1 cellular context compared by ENCODE assay signal in the genomic region with DNA sequence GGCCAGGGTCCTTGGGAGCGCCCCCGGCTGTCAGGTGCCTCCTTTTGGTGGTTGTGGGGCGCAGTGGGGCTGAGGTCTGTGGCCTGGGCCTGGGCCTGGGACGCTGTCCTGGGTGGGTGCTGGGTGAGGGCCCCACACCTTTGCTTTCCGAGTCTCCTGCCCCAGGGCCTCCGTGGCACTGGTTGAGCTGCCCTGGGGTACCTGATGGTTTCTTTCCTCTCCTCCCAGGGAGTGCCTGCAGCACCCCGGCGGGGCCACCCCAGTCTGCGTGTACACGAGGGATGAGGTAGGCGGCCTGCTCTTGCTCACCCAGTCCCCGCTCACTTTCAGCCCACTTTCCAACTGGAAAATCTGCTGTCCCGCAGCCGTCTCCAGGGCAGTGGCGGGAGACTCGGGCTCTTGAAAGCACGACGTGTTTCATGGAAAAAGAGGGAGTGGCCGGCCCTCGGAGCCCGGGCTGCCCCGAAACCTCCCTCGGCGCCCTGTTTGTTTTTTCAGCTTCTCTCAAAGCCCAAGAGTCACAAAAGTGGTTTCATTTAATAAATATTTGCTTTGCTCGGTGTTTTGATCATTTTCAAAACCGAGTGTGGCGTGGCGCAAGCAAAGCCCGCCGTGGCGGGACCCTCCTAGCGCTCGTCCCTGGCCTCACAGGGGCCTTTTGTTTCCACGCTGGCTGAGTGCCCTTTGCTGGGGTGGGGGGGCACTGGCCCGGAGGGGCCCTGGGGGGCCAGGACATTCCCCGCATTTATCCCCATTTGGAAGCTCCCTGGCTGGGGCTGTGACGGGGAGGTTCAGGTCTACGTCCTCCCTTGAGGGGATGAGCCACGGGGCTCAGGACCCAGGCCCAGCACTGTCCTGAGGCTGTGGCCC.
TF ChIP-seq lines count a peak whose summit lies in the region.

No MANE protein-coding gene starts in this region.

TF ChIP-seq in HepG2, 621 proteins besides CTCF, POLR2A, EP300 and RAD21 (continued from another document and continues in another):
- no peak for TF ChIP-seq ZBTB40 (IDR thresholded peaks at IDR 0.05)
- TF ChIP-seq ZBTB40 (CRISPR knock-in tag; IDR thresholded peaks at IDR 0.05) = peak; percentile 18
- TF ChIP-seq ZHX2 (IDR thresholded peaks at IDR 0.05; ENCODE audit: low read depth) = 0 out of 2 replicates have a peak, but pooled peaks have one; percentile 22
- TF ChIP-seq ZHX2 (CRISPR knock-in tag; IDR thresholded peaks at IDR 0.05; ENCODE audit: borderline replicate concordance) = 0 out of 2 replicates have a peak, but pooled peaks have one; percentile 71
- TF ChIP-seq ZNF557 (CRISPR knock-in tag; IDR thresholded peaks at IDR 0.05) = 0 out of 2 replicates have a peak, but pooled peaks have one; percentile 67
- peak; percentile 93 for TF ChIP-seq MED1 (CRISPR knock-in tag; IDR thresholded peaks at IDR 0.05)
- TF ChIP-seq, protein P1, sequence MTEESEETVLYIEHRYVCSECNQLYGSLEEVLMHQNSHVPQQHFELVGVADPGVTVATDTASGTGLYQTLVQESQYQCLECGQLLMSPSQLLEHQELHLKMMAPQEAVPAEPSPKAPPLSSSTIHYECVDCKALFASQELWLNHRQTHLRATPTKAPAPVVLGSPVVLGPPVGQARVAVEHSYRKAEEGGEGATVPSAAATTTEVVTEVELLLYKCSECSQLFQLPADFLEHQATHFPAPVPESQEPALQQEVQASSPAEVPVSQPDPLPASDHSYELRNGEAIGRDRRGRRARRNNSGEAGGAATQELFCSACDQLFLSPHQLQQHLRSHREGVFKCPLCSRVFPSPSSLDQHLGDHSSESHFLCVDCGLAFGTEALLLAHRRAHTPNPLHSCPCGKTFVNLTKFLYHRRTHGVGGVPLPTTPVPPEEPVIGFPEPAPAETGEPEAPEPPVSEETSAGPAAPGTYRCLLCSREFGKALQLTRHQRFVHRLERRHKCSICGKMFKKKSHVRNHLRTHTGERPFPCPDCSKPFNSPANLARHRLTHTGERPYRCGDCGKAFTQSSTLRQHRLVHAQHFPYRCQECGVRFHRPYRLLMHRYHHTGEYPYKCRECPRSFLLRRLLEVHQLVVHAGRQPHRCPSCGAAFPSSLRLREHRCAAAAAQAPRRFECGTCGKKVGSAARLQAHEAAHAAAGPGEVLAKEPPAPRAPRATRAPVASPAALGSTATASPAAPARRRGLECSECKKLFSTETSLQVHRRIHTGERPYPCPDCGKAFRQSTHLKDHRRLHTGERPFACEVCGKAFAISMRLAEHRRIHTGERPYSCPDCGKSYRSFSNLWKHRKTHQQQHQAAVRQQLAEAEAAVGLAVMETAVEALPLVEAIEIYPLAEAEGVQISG (CRISPR knock-in tag; IDR thresholded peaks at IDR 0.05) = peak; percentile 44
- peak; percentile 21 for TF ChIP-seq XRCC5 (optimal IDR thresholded peaks at IDR 0.05; ENCODE audit: low read length)
- TF ChIP-seq, protein P2, sequence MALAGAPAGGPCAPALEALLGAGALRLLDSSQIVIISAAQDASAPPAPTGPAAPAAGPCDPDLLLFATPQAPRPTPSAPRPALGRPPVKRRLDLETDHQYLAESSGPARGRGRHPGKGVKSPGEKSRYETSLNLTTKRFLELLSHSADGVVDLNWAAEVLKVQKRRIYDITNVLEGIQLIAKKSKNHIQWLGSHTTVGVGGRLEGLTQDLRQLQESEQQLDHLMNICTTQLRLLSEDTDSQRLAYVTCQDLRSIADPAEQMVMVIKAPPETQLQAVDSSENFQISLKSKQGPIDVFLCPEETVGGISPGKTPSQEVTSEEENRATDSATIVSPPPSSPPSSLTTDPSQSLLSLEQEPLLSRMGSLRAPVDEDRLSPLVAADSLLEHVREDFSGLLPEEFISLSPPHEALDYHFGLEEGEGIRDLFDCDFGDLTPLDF (CRISPR knock-in tag; IDR thresholded peaks at IDR 0.05) = peak; percentile 80
- TF ChIP-seq KDM5A (IDR thresholded peaks at IDR 0.05; ENCODE audit: borderline replicate concordance, low read length) = no peak; the same call in 1 of the 2 replicates
- TF ChIP-seq, protein P3, sequence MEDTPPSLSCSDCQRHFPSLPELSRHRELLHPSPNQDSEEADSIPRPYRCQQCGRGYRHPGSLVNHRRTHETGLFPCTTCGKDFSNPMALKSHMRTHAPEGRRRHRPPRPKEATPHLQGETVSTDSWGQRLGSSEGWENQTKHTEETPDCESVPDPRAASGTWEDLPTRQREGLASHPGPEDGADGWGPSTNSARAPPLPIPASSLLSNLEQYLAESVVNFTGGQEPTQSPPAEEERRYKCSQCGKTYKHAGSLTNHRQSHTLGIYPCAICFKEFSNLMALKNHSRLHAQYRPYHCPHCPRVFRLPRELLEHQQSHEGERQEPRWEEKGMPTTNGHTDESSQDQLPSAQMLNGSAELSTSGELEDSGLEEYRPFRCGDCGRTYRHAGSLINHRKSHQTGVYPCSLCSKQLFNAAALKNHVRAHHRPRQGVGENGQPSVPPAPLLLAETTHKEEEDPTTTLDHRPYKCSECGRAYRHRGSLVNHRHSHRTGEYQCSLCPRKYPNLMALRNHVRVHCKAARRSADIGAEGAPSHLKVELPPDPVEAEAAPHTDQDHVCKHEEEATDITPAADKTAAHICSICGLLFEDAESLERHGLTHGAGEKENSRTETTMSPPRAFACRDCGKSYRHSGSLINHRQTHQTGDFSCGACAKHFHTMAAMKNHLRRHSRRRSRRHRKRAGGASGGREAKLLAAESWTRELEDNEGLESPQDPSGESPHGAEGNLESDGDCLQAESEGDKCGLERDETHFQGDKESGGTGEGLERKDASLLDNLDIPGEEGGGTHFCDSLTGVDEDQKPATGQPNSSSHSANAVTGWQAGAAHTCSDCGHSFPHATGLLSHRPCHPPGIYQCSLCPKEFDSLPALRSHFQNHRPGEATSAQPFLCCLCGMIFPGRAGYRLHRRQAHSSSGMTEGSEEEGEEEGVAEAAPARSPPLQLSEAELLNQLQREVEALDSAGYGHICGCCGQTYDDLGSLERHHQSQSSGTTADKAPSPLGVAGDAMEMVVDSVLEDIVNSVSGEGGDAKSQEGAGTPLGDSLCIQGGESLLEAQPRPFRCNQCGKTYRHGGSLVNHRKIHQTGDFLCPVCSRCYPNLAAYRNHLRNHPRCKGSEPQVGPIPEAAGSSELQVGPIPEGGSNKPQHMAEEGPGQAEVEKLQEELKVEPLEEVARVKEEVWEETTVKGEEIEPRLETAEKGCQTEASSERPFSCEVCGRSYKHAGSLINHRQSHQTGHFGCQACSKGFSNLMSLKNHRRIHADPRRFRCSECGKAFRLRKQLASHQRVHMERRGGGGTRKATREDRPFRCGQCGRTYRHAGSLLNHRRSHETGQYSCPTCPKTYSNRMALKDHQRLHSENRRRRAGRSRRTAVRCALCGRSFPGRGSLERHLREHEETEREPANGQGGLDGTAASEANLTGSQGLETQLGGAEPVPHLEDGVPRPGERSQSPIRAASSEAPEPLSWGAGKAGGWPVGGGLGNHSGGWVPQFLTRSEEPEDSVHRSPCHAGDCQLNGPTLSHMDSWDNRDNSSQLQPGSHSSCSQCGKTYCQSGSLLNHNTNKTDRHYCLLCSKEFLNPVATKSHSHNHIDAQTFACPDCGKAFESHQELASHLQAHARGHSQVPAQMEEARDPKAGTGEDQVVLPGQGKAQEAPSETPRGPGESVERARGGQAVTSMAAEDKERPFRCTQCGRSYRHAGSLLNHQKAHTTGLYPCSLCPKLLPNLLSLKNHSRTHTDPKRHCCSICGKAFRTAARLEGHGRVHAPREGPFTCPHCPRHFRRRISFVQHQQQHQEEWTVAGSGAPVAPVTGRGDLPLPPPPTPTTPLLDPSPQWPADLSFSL (CRISPR knock-in tag; IDR thresholded peaks at IDR 0.05) = no peak
- TF ChIP-seq, protein P4, sequence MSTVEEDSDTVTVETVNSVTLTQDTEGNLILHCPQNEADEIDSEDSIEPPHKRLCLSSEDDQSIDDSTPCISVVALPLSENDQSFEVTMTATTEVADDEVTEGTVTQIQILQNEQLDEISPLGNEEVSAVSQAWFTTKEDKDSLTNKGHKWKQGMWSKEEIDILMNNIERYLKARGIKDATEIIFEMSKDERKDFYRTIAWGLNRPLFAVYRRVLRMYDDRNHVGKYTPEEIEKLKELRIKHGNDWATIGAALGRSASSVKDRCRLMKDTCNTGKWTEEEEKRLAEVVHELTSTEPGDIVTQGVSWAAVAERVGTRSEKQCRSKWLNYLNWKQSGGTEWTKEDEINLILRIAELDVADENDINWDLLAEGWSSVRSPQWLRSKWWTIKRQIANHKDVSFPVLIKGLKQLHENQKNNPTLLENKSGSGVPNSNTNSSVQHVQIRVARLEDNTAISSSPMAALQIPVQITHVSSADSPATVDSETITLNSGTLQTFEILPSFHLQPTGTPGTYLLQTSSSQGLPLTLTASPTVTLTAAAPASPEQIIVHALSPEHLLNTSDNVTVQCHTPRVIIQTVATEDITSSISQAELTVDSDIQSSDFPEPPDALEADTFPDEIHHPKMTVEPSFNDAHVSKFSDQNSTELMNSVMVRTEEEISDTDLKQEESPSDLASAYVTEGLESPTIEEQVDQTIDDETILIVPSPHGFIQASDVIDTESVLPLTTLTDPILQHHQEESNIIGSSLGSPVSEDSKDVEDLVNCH (CRISPR knock-in tag; IDR thresholded peaks at IDR 0.05) = no peak
